In genomic region chr13:54132127-54132526, GRCh38 we compare ENCODE assay signal across 6 cellular contexts.
DNase-seq lines count a peak whose midpoint lies in the region; FAIRE-seq and TF ChIP-seq lines count a peak whose summit lies in the region.
"Not testable (repeated sequence)": the region's sequence is repeated elsewhere in the genome, so short reads cannot be mapped to it uniquely, and the experiment has no call there.

No MANE protein-coding gene starts in this region.

- H4K20me1 ChIP-seq in H9 (ENCODE audit: control insufficient read depth, insufficient read depth, insufficient read length); H1 (replicated peaks in 1 of 2; ENCODE audit: control insufficient read depth in 1 of 2, insufficient read depth in 2 of 2, low read length in 2 of 2): not testable (repeated sequence)

- H4K8ac ChIP-seq in H9 (replicated peaks; ENCODE audit: insufficient read length, low read depth, low read length); H1 (ENCODE audit: extremely low read depth, insufficient read depth, low read length): not testable (repeated sequence)

- not testable (repeated sequence) for H3K79me1 ChIP-seq in H9 (ENCODE audit: insufficient read depth, low read depth, low read length, poor library complexity, severe bottlenecking); H1 (ENCODE audit: low read depth, low read length)

- POLR2A ChIA-PET in H1 (lab: Charles Lee; ENCODE audit: partially characterized antibody), result not testable (repeated sequence)

- not testable (repeated sequence) for H3K18ac ChIP-seq in H9 (ENCODE audit: insufficient read length, low read depth, low read length); H1 (ENCODE audit: extremely low read depth, low read length)

- not testable (repeated sequence) for H3K9me3 ChIP-seq in ES-I3 (ENCODE audit: control insufficient read depth, insufficient read depth, low read length); H9 (ENCODE audit: control insufficient read depth, low read depth, low read length); HUES64 (ENCODE audit: insufficient read depth, low read depth, low read length); H1 (ENCODE audit: insufficient read depth in 2 of 2, low read depth in 1 of 2, low read length in 1 of 2); iPS DF 6.9 (ENCODE audit: control insufficient read depth, insufficient read depth, low read length); iPS-18a (ENCODE audit: control insufficient read depth, low read depth, low read length)

- H3K4me1 ChIP-seq in ES-I3 (ENCODE audit: insufficient read depth, low read length) (peaks cover 21% of the 10 kb centered on the region), HUES64 (ENCODE audit: insufficient read depth, low read length) (peaks cover 17% of the 10 kb centered on the region), iPS-18a (ENCODE audit: control insufficient read depth, low read depth, low read length) (peaks cover 13% of the 10 kb centered on the region)
- H3K4me1 ChIP-seq in H9 (ENCODE audit: insufficient read depth, low read length); H1 (replicated peaks in 1 of 4; ENCODE audit: control insufficient read depth in 3 of 4, insufficient read depth in 4 of 4, low read length in 3 of 4); iPS DF 6.9 (ENCODE audit: control insufficient read depth, insufficient read depth, low read length): not testable (repeated sequence)

- TF ChIP-seq RAD21 in H1 (IDR thresholded peaks at IDR 0.05 in 1 of 2, conservative IDR thresholded peaks at IDR 0.05 in 1 of 2; ENCODE audit: low read depth in 2 of 2, low read length in 2 of 2), result not testable (repeated sequence)

- H3K9me3 Mint-ChIP-seq in H9, result peaks cover 11 to 14% of the 10 kb centered on the region in 2 experiments; a peak in 4 of 5 replicates

- H2BK15ac ChIP-seq in H9 (ENCODE audit: low read depth, low read length); H1 (ENCODE audit: low read length): not testable (repeated sequence)

- H4K5ac ChIP-seq in H9 (ENCODE audit: insufficient read length, low read depth, low read length); H1 (ENCODE audit: insufficient read length, low read depth, low read length): not testable (repeated sequence)

- not testable (repeated sequence) for TF ChIP-seq POLR2A in H1 (IDR thresholded peaks at IDR 0.05; ENCODE audit: control extremely low read depth in 1 of 2, low read depth in 2 of 2, low read length in 2 of 2)

- not testable (repeated sequence) for H3K23ac ChIP-seq in H9 (ENCODE audit: insufficient read length, low read depth, low read length); H1 (ENCODE audit: insufficient read length)

- not testable (repeated sequence) for H2BK20ac ChIP-seq in H9 (ENCODE audit: low read depth, low read length, poor library complexity, severe bottlenecking); H1 (ENCODE audit: low read length)

- not testable (repeated sequence) for H2BK12ac ChIP-seq in H9 (ENCODE audit: insufficient read length, low read depth, low read length); H1 (ENCODE audit: low read depth, low read length)

- not testable (repeated sequence) for H4K91ac ChIP-seq in H9 (ENCODE audit: insufficient read length, low read depth, low read length); H1 (replicated peaks; ENCODE audit: insufficient read length, low read length)

- peak overlapping the region; percentile 85 to 98 (median 94); a peak in 5 of 7 replicates for H3K27ac Mint-ChIP-seq in H9

- H2BK5ac ChIP-seq in H9 (ENCODE audit: insufficient read length, low read length), result not testable (repeated sequence)
- H2BK5ac ChIP-seq in H1 (ENCODE audit: low read depth, low read length), result peak overlapping the region; percentile 52; the same call in 1 of the 2 replicates

- H3K4me1 Mint-ChIP-seq in H9, result peaks cover 36 to 74% of the 10 kb centered on the region in 2 experiments

- H3K36me3 ChIP-seq in ES-I3 (ENCODE audit: insufficient read depth, low read length); H1 (ENCODE audit: control insufficient read depth in 2 of 4, insufficient read depth in 4 of 4, low read length in 3 of 4); iPS DF 6.9 (ENCODE audit: control insufficient read depth, insufficient read depth, low read length); iPS-18a (ENCODE audit: control insufficient read depth, low read depth, low read length): not testable (repeated sequence)
- H3K36me3 ChIP-seq in HUES64 (ENCODE audit: insufficient read depth, low read length), result peaks cover 22% of the 10 kb centered on the region; the same call in 1 of the 2 replicates

- no CpG with 5 or more reads among the region's 12 CpGs for WGBS in H9 (ENCODE audit: extremely low coverage, insufficient read length, low lambda C conversion rate)
- 39% methylated on average over 12 of the region's 12 CpGs for WGBS in HUES64
- WGBS in H1 (ENCODE audit: extremely low coverage in 1 of 2, insufficient coverage in 1 of 2, insufficient read length in 1 of 2, insufficient replicate concordance in 2 of 2, low coverage in 1 of 2, low lambda C conversion rate in 2 of 2, missing lambda C conversion rate in 1 of 2), 2 experiments, result 87% methylated on average over 12 of the region's 12 CpGs; no CpG with 5 or more reads in 1 of the 2 experiments
- no CpG with 5 or more reads among the region's 12 CpGs for WGBS in iPS DF 6.9 (ENCODE audit: insufficient coverage, insufficient read length)

- H3K14ac ChIP-seq in H9 (ENCODE audit: insufficient read depth, low read length); H1 (ENCODE audit: insufficient read length): not testable (repeated sequence)

- not testable (repeated sequence) for H2BK120ac ChIP-seq in H9 (ENCODE audit: low read depth, low read length, poor library complexity, severe bottlenecking); H1 (replicated peaks; ENCODE audit: low read depth, low read length)

- not testable (repeated sequence) for H3K4ac ChIP-seq in H9 (ENCODE audit: low read depth, low read length); H1 (replicated peaks; ENCODE audit: insufficient read length, low read depth, low read length)

- peak overlapping the region; percentile 50 to 73 for H3K4me3 Mint-ChIP-seq in H9

- H3K27ac ChIP-seq in H9 (ENCODE audit: insufficient read length, low read depth, low read length); H1 (ENCODE audit: low read depth, low read length); iPS DF 6.9 (ENCODE audit: low read length); iPS-18a (ENCODE audit: low read length): not testable (repeated sequence)
- H3K27ac ChIP-seq in HUES64 (ENCODE audit: low read depth, low read length), result peak overlapping the region; percentile 83; the same call in 1 of the 2 replicates

- CTCF ChIA-PET in H1 (lab: Charles Lee; ENCODE audit: partially characterized antibody), result not testable (repeated sequence)

- not testable (repeated sequence) for H2AFZ ChIP-seq in H9 (ENCODE audit: low read length); H1 (ENCODE audit: low read length)

- not testable (repeated sequence) for H3K23me2 ChIP-seq in H9 (ENCODE audit: insufficient read length, low read depth, low read length, poor library complexity, severe bottlenecking); H1 (ENCODE audit: low read depth, low read length)

- peak overlapping the region; percentile 73 for H3K4me2 ChIP-seq in H9 (ENCODE audit: insufficient read depth, insufficient read length, low read length)
- peak overlapping the region in 1 of 2 experiments; percentile 74; a peak in 2 of 4 replicates for H3K4me2 ChIP-seq in H1 (ENCODE audit: insufficient read depth in 1 of 2, low read depth in 2 of 2, low read length in 2 of 2)

- H3K9ac ChIP-seq in ES-I3 (ENCODE audit: low read depth, low read length) (peak overlapping the region; percentile 68), H9 (ENCODE audit: extremely low read depth, insufficient read length, low read length) (peak overlapping the region; percentile 75), HUES64 (ENCODE audit: low read depth, low read length) (peak overlapping the region; percentile 77)
- H3K9ac ChIP-seq in H1 (replicated peaks in 1 of 4; ENCODE audit: extremely low read depth in 1 of 4, low read depth in 3 of 4, low read length in 3 of 4); iPS-18a (ENCODE audit: low read length): not testable (repeated sequence)

- peak overlapping the region; percentile 63 for H3K4me3 ChIP-seq in HUES64 (ENCODE audit: low read length)
- H3K4me3 ChIP-seq in H1 (ENCODE audit: extremely low read depth in 1 of 4, insufficient read depth in 2 of 4, low read depth in 3 of 4, low read length in 4 of 4), result peak overlapping the region in 2 of 4 experiments; percentile 32 to 34; a peak in 5 of 8 replicates
- peak overlapping the region; percentile 44; the same call in 1 of the 2 replicates for H3K4me3 ChIP-seq in iPS DF 6.9 (ENCODE audit: low read length)
- H3K4me3 ChIP-seq in iPS-18a (ENCODE audit: low read length), result peak overlapping the region; percentile 33

- not testable (repeated sequence) for H3T11ph ChIP-seq in H9 (ENCODE audit: low read length)

- H3K79me2 ChIP-seq in H9 (ENCODE audit: insufficient read depth, low read length); H1 (ENCODE audit: control insufficient read depth in 1 of 2, insufficient read depth in 2 of 2, low read length in 2 of 2): not testable (repeated sequence)

- H3K56ac ChIP-seq in H9 (ENCODE audit: insufficient read length, low read depth, low read length); H1 (replicated peaks; ENCODE audit: insufficient read length, low read depth, low read length): not testable (repeated sequence)

- FAIRE-seq in H1 (lab: Jason Lieb, UNC), result not testable (repeated sequence)

- not testable (repeated sequence) for DNase-seq in H9; H1 (ENCODE audit: low read depth in 1 of 2, low spot score in 2 of 2); iPS DF 6.9 (ENCODE audit: low read depth, low spot score)

- not testable (repeated sequence) for TF ChIP-seq CTCF in H9 (conservative IDR thresholded peaks at IDR 0.05); H1 (IDR thresholded peaks at IDR 0.05; ENCODE audit: control extremely low read depth in 1 of 3, insufficient read depth in 1 of 3, low read depth in 1 of 3, low read length in 3 of 3)

- H2AK5ac ChIP-seq in H9 (ENCODE audit: insufficient read length, low read length); H1 (ENCODE audit: low read depth, low read length): not testable (repeated sequence)

- TF ChIP-seq EP300 in H1 (IDR thresholded peaks at IDR 0.05; ENCODE audit: borderline replicate concordance in 1 of 2, low read depth in 2 of 2, low read length in 2 of 2), result not testable (repeated sequence)

- not testable (repeated sequence) for H3K27me3 Mint-ChIP-seq in H9 (ENCODE audit: low read depth)

- H3K27me3 ChIP-seq in H9 (ENCODE audit: insufficient read depth, low read length); HUES64 (ENCODE audit: insufficient read depth, low read length); H1 (replicated peaks in 1 of 4; ENCODE audit: control insufficient read depth in 3 of 4, extremely low read depth in 1 of 4, insufficient read depth in 3 of 4, low read length in 3 of 4); iPS DF 6.9 (ENCODE audit: control insufficient read depth, insufficient read depth, low read length); iPS-18a (ENCODE audit: control insufficient read depth, insufficient read depth, low read length): not testable (repeated sequence)

- peaks cover 20 to 28% (median 23%) of the 10 kb centered on the region in 3 experiments for H3K36me3 Mint-ChIP-seq in H9 (ENCODE audit: insufficient read depth in 1 of 3, low read depth in 3 of 3)
